ENCODE assay signal across 18 cellular contexts in the genomic region with DNA sequence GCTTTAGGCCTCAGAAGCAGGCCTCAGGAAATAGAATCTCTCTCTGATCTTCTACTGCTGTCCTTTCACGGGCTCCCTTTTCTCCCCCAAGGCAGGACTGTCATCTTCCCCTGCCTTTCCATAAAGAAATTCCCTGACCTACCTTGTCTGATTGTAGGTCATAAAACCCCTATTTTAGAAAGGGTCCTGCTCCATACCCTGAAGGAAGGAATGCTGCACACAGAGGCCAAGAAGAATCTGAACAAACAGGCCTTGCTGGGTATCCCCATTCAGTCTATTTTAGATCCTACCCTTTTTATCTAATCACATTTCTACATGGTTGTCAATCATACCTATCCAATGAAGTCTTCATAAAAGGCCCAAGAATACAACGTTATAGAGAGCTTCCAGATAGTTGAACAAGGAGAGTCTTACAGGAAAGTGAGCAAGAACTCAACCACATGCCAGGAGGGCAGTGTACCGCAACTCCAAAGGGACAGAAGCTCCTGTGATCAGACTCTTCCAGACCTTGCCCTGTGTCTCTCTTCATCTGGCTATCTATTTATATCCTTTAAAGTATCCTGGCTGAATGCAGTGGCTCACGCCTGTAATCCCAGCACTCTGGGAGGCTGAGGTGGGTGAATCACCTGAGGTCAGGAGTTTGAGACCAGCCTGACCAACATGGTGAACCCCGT.
A peak's percentile ranks its signal among the peaks of the same experiment; 100 is the strongest.
DNase-seq lines count a peak whose midpoint lies in the region; TF ChIP-seq lines count a peak whose summit lies in the region.
"Had no signal": no experiment of that assay in that cellular context is flagged by ENCODE, and none has a peak within 500 bp of the region (broad histone marks: within the 10 kb centered on the region; RNA-seq: fewer than 3 reads in every experiment).

No MANE protein-coding gene starts in this region.

- POLR2A ChIA-PET in MCF 10A (lab: Yijun Ruan, JAX) = no interaction called here

- no peaks in the 10 kb centered on the region for H3K27me3 ChIP-seq in breast epithelium
- H3K27me3 ChIP-seq in endodermal cell (ENCODE audit: control insufficient read depth, insufficient read depth, low read length, poor library complexity, severe bottlenecking) = no peaks in the 10 kb centered on the region
- H3K27me3 ChIP-seq: BE2C had no signal

- CTCF ChIA-PET in MCF 10A (lab: Yijun Ruan, JAX) = interaction anchor here (0.6 to 2.5 kb wide), 3 partner anchors 54 to 227 kb away, joined by 3 to 10 read pairs (median 4); no protein-coding TSS in a partner anchor

- H3K27ac ChIP-seq in breast epithelium (no peak overlapping the region), endodermal cell (ENCODE audit: low read depth, low read length) (no peak overlapping the region)
- H3K27ac ChIP-seq: KMS-11 had no signal

- H3K27ac Mint-ChIP-seq in MCF 10A (ENCODE audit: low read depth, unreplicated experiment) = peak overlapping the region; percentile 64
- H3K27ac Mint-ChIP-seq in endodermal cell = peak overlapping the region; percentile 4
- H3K27ac Mint-ChIP-seq in type B pancreatic cell = peak overlapping the region; percentile 54
- H3K27ac Mint-ChIP-seq: CD4-positive, alpha-beta T cell had no signal

- no peaks in the 10 kb centered on the region for H3K36me3 ChIP-seq in breast epithelium
- no peaks in the 10 kb centered on the region for H3K36me3 ChIP-seq in endodermal cell (ENCODE audit: control insufficient read depth, insufficient read depth, low read length)
- H3K36me3 ChIP-seq: BE2C had no signal

- DNase-seq in MCF 10A (ENCODE audit: unreplicated experiment) (no peak), breast epithelium (ENCODE audit: low spot score in 2 of 2) (no peak), endodermal cell (no peak), kidney tubule cell (ENCODE audit: low spot score) (peak; percentile 82), type B pancreatic cell (ENCODE audit: extremely low spot score, unreplicated experiment) (no peak), NCI-H510A treated with DMSO at 0.1 percent for 48 hours (lab: John Stamatoyannopoulos, UW) (no peak), Ammon's horn (ENCODE audit: low spot score) (no peak)
- no peak for DNase-seq in NK-92 treated with Interleukin-12 subunit alpha and Interleukin-12 subunit beta, amount 100 ng/mL, for 24 hours (lab: John Stamatoyannopoulos, UW)
- DNase-seq: BE2C; CD4-positive, alpha-beta T cell; DMS53; NCI-H1092; NCI-H1436 treated with DMSO at 0.1 percent for 48 hours; NCI-H2029 treated with DMSO at 0.1 percent for 48 hours; NCI-H2171; NCI-H446; NCI-H69 had no signal

- H3K9me3 Mint-ChIP-seq in MCF 10A (ENCODE audit: unreplicated experiment) = no peaks in the 10 kb centered on the region
- peaks cover 2% of the 10 kb centered on the region for H3K9me3 Mint-ChIP-seq in endodermal cell
- H3K9me3 Mint-ChIP-seq in type B pancreatic cell = peaks cover 4% of the 10 kb centered on the region
- H3K9me3 Mint-ChIP-seq: CD4-positive, alpha-beta T cell had no signal

- H3K4me3 ChIP-seq in breast epithelium (no peak overlapping the region), endodermal cell (ENCODE audit: low read length) (no peak overlapping the region)

- intact Hi-C loops in MCF 10A (cut with micrococcal nuclease) = no loop called here
- intact Hi-C loops in breast epithelium (cut with DNase I; ENCODE audit: low total_unique reads) = no loop called here

- H3K4me1 Mint-ChIP-seq in MCF 10A (ENCODE audit: insufficient read depth, unreplicated experiment) (peaks cover 19% of the 10 kb centered on the region), endodermal cell (peaks cover 8% of the 10 kb centered on the region), type B pancreatic cell (ENCODE audit: unreplicated experiment) (peaks cover 6% of the 10 kb centered on the region)

- 92 to 94% methylated on average over 3 to 5 of the region's 5 CpGs for WGBS in endodermal cell (ENCODE audit: insufficient coverage in 1 of 2, insufficient read length in 1 of 2), 2 experiments

- no peaks in the 10 kb centered on the region for H3K4me1 ChIP-seq in breast epithelium
- H3K4me1 ChIP-seq in endodermal cell (ENCODE audit: control insufficient read depth, insufficient read depth, low read length) = no peaks in the 10 kb centered on the region
- H3K4me1 ChIP-seq: BE2C had no signal

- no TSS peak for BruUV-seq in MCF 10A (replicated peaks; lab: Mats Ljungman, UMichigan)

- TF ChIP-seq POLR2A in breast epithelium (IDR thresholded peaks at IDR 0.05) = no peak

- H3K4me3 Mint-ChIP-seq in MCF 10A (ENCODE audit: unreplicated experiment) (no peak overlapping the region), endodermal cell (no peak overlapping the region), type B pancreatic cell (no peak overlapping the region)
- H3K4me3 Mint-ChIP-seq: CD4-positive, alpha-beta T cell had no signal

- H3K9ac ChIP-seq in endodermal cell (ENCODE audit: extremely low read depth, low read length, poor library complexity, severe bottlenecking) = no peak overlapping the region
- H3K9ac ChIP-seq: KMS-11 had no signal

- TF ChIP-seq CTCF in MCF 10A (IDR thresholded peaks at IDR 0.05; ENCODE audit: unreplicated experiment) = no peak
- no peak for TF ChIP-seq CTCF in breast epithelium (IDR thresholded peaks at IDR 0.05)
- no peak for TF ChIP-seq CTCF in endodermal cell (conservative IDR thresholded peaks at IDR 0.05)
- no peak for TF ChIP-seq CTCF in type B pancreatic cell (conservative IDR thresholded peaks at IDR 0.05)

- no peaks in the 10 kb centered on the region for H3K36me3 Mint-ChIP-seq in MCF 10A (ENCODE audit: insufficient read depth, unreplicated experiment)
- H3K36me3 Mint-ChIP-seq in endodermal cell (ENCODE audit: low read depth) = peaks cover 6% of the 10 kb centered on the region
- no peaks in the 10 kb centered on the region for H3K36me3 Mint-ChIP-seq in type B pancreatic cell

- no peaks in the 10 kb centered on the region for H3K9me3 ChIP-seq in breast epithelium
- no peaks in the 10 kb centered on the region for H3K9me3 ChIP-seq in endodermal cell (ENCODE audit: control insufficient read depth, low read length)
- H3K9me3 ChIP-seq: BE2C had no signal

- H3K27me3 Mint-ChIP-seq in MCF 10A (ENCODE audit: insufficient read depth, unreplicated experiment) (no peaks in the 10 kb centered on the region), endodermal cell (ENCODE audit: insufficient read depth) (no peaks in the 10 kb centered on the region), type B pancreatic cell (no peaks in the 10 kb centered on the region)
- H3K27me3 Mint-ChIP-seq: CD4-positive, alpha-beta T cell had no signal

Comparison
In these comparisons a context has a peak if more than half of its experiments do, and no peak if none do; other contexts are left out.
1. H3K27ac Mint-ChIP-seq: peak in every context shown above with its lines; median percentile 64 in MCF 10A; 54 in type B pancreatic cell; 4 in endodermal cell.